In genomic region chr19:2711175-2711936, GRCh38 we compare ENCODE assay signal across 14 cellular contexts. TPM values are rescaled to one million over a fixed set of nuclear protein-coding genes. Genes with fewer than 3 reads are reported as not detected.
DNase-seq lines count a peak whose midpoint lies in the region; ATAC-seq and TF ChIP-seq lines count a peak whose summit lies in the region.
"Had no signal": no experiment of that assay in that cellular context is flagged by ENCODE, and none has a peak within 500 bp of the region (broad histone marks: within the 10 kb centered on the region; RNA-seq: fewer than 3 reads in every experiment).

No MANE protein-coding gene starts in this region.

- H3K4me3 Mint-ChIP-seq in HFFc6, result no peak overlapping the region
- H3K4me3 Mint-ChIP-seq: activated CD4-positive, alpha-beta memory T cell treated with anti-CD3 and anti-CD28 coated beads for 36 hours had no signal

- H3K27ac Mint-ChIP-seq in HFFc6, result peak overlapping the region; percentile 77
- H3K27ac Mint-ChIP-seq: activated CD4-positive, alpha-beta memory T cell treated with anti-CD3 and anti-CD28 coated beads for 36 hours had no signal

- no peak overlapping the region for H3K4me3 ChIP-seq in foreskin fibroblast (ENCODE audit: low read depth in 1 of 2, low read length in 2 of 2)
- H3K4me3 ChIP-seq: hepatocyte, psoas muscle, SK-N-MC, thoracic aorta had no signal

- TF ChIP-seq CTCF in HFFc6 (IDR thresholded peaks at IDR 0.05) (no peak), foreskin fibroblast (IDR thresholded peaks at IDR 0.05; ENCODE audit: low read depth, low read length) (no peak)

- ATAC-seq in HG03025 (IDR thresholded peaks at IDR 0.05; ENCODE audit: low FRiP score, unreplicated experiment), result no peak
- ATAC-seq: psoas muscle had no signal

- peaks cover 12% of the 10 kb centered on the region for H3K36me3 Mint-ChIP-seq in HFFc6 (ENCODE audit: low read depth)
- H3K36me3 Mint-ChIP-seq: activated CD4-positive, alpha-beta memory T cell treated with anti-CD3 and anti-CD28 coated beads for 36 hours had no signal

- peaks cover 12% of the 10 kb centered on the region for H3K9me3 Mint-ChIP-seq in HFFc6

- peaks cover 8% of the 10 kb centered on the region for H3K27me3 Mint-ChIP-seq in HFFc6 (ENCODE audit: insufficient read depth)

- DNase-seq in AG08395 (ENCODE audit: low spot score), result peak; percentile 49
- DNase-seq in HFFc6, result peak; percentile 53
- peak; percentile 50 for DNase-seq in SKM-1 (lab: John Stamatoyannopoulos, UW; ENCODE audit: unreplicated experiment)
- DNase-seq in foreskin fibroblast, result peak; percentile 45 to 65
- DNase-seq in activated effector memory CD4-positive, alpha-beta T cell treated with Interleukin-2 at 50 U/mL for 16 hours, result no peak
- no peak for DNase-seq in NCI-H510A treated with DMSO at 0.1 percent for 48 hours (lab: John Stamatoyannopoulos, UW)
- no peak for DNase-seq in NCI-H82 (lab: John Stamatoyannopoulos, UW)
- DNase-seq: activated CD4-positive, alpha-beta memory T cell treated with anti-CD3 and anti-CD28 coated beads for 36 hours; H7; psoas muscle had no signal

- H3K4me1 Mint-ChIP-seq in HFFc6 (ENCODE audit: low read depth), result peaks cover 13% of the 10 kb centered on the region

RNA-seq across cellular contexts. Expression of gene GNG7, which starts 8.9 kb away (rescaled TPM):
- under 1 TPM in 5 of 6 experiments, not detected in 1; 0.09 to 0.29 (median 0.11) TPM for total RNA-seq in HFFc6 (2021; fragmentation: NEBNext Ultra II Directional; extraction: Animal tissue kit (Norgen Biotek cat#: 25700))

RNA-seq across cellular contexts. Expression of gene DIRAS1, which starts 9.8 kb away (rescaled TPM):
- total RNA-seq in HFFc6 (2021; fragmentation: NEBNext Ultra II Directional; extraction: Animal tissue kit (Norgen Biotek cat#: 25700)), result 10 to 100 TPM; 10.6 to 21.6 (median 12.7) TPM

RNA-seq across cellular contexts. Expression of gene SLC39A3, which starts 28.5 kb away (rescaled TPM):
- total RNA-seq in HFFc6 (2021; fragmentation: NEBNext Ultra II Directional; extraction: Animal tissue kit (Norgen Biotek cat#: 25700)), result 10 to 100 TPM; 39.2 to 49.1 (median 42.5) TPM

Comparison
In these comparisons a context has a peak if more than half of its experiments do, and no peak if none do; other contexts are left out.
1. DNase-seq: peak in AG08395 (single experiment), HFFc6 (single experiment), SKM-1 (single experiment) and foreskin fibroblast (2 of 2); none in activated effector memory CD4-positive, alpha-beta T cell treated with Interleukin-2 at 50 U/mL for 16 hours (single experiment), NCI-H510A treated with DMSO at 0.1 percent for 48 hours (single experiment) and NCI-H82 (single experiment).